18 cellular contexts compared by ENCODE assay signal in genomic region chr3:124800076-124800475, GRCh38.
DNase-seq lines count a peak whose midpoint lies in the region; ATAC-seq and TF ChIP-seq lines count a peak whose summit lies in the region.
"Had no signal": no experiment of that assay in that cellular context is flagged by ENCODE, and none has a peak within 500 bp of the region (broad histone marks: within the 10 kb centered on the region; RNA-seq: fewer than 3 reads in every experiment).

No MANE protein-coding gene starts in this region.

- H3K36me3 Mint-ChIP-seq in activated CD4-positive, alpha-beta T cell treated with anti-CD3 and anti-CD28 coated beads, Interleukin-2, amount 10 ng/mL, durations not matched to agents 24 days and 14 days (ENCODE audit: low read depth), result no peaks in the 10 kb centered on the region

- intact Hi-C loops in activated CD4-positive, alpha-beta T cell treated with anti-CD3 and anti-CD28 coated beads, Interleukin-2, amount 10 ng/mL, durations not matched to agents 24 days and 14 days (cut with micrococcal nuclease), result no loop called here

- H3K4me1 Mint-ChIP-seq in activated CD4-positive, alpha-beta T cell treated with anti-CD3 and anti-CD28 coated beads, Interleukin-2, amount 10 ng/mL, durations not matched to agents 24 days and 14 days, result no peaks in the 10 kb centered on the region
- H3K4me1 Mint-ChIP-seq: B cell had no signal

- POLR2A ChIA-PET in RWPE1 (lab: Yijun Ruan, JAX; ENCODE audit: low non-redundant PET), result no interaction called here

- CTCF ChIA-PET in RWPE1 (lab: Yijun Ruan, JAX), result no interaction called here

- H3K4me3 ChIP-seq in stomach smooth muscle (ENCODE audit: low read length in 2 of 2), result no peak overlapping the region
- H3K4me3 ChIP-seq: K562, skin epidermis had no signal

- peak overlapping the region; percentile 48 for H3K27ac ChIP-seq in RWPE1
- H3K27ac ChIP-seq in caudate nucleus (ENCODE audit: low read depth, low read length), result peak overlapping the region; percentile 24
- peak overlapping the region; percentile 37 for H3K27ac ChIP-seq in stomach smooth muscle (ENCODE audit: low read length)

- peaks cover 5% of the 10 kb centered on the region for H3K27me3 Mint-ChIP-seq in activated CD4-positive, alpha-beta T cell treated with anti-CD3 and anti-CD28 coated beads, Interleukin-2, amount 10 ng/mL, durations not matched to agents 24 days and 14 days

- no peak for TF ChIP-seq CTCF in RWPE1 (conservative IDR thresholded peaks at IDR 0.05; ENCODE audit: low read depth)

- H3K9me3 ChIP-seq in stomach smooth muscle (ENCODE audit: control insufficient read depth in 2 of 2, low read length in 2 of 2), result no peaks in the 10 kb centered on the region
- H3K9me3 ChIP-seq: Caco-2 had no signal

- peak; percentile 77 for ATAC-seq in left lobe of liver
- ATAC-seq: effector memory CD8-positive, alpha-beta T cell; HCT116 had no signal

- peaks cover 19% of the 10 kb centered on the region for H3K4me1 ChIP-seq in stomach smooth muscle (ENCODE audit: control insufficient read depth, insufficient read depth, low read length)
- H3K4me1 ChIP-seq: Caco-2 had no signal

- DNase-seq in RWPE1 (ENCODE audit: low spot score) (no peak), caudate nucleus (lab: John Stamatoyannopoulos, UW) (no peak), left lobe of liver (ENCODE audit: low spot score) (no peak), COLO829 (ENCODE audit: low spot score) (no peak), HPDE6-E6E7 (ENCODE audit: extremely low spot score) (no peak)
- no peak for DNase-seq in activated CD4-positive, alpha-beta T cell treated with anti-CD3 and anti-CD28 coated beads for 48 hours
- no peak for DNase-seq in activated CD4-positive, alpha-beta T cell treated with anti-CD3 and anti-CD28 coated beads, Interleukin-2, amount 10 ng/mL, durations not matched to agents 24 days and 14 days
- DNase-seq: Caco-2; cerebellar nuclear complex; effector memory CD8-positive, alpha-beta T cell; hippocampal formation; occipital lobe; stimulated activated CD8-positive, alpha-beta memory T cell treated with anti-CD3 and anti-CD28 coated beads, Interleukin-4, amount 100 ng/mL, for 48 hours had no signal

- H3K36me3 ChIP-seq in stomach smooth muscle (ENCODE audit: control insufficient read depth in 2 of 2, insufficient read depth in 2 of 2, low read length in 2 of 2), result peaks cover 5 to 13% of the 10 kb centered on the region in 2 donors

- no peak overlapping the region for H3K27ac Mint-ChIP-seq in activated CD4-positive, alpha-beta T cell treated with anti-CD3 and anti-CD28 coated beads, Interleukin-2, amount 10 ng/mL, durations not matched to agents 24 days and 14 days
- H3K27ac Mint-ChIP-seq: B cell; effector memory CD8-positive, alpha-beta T cell had no signal

- no peaks in the 10 kb centered on the region for H3K9me3 Mint-ChIP-seq in activated CD4-positive, alpha-beta T cell treated with anti-CD3 and anti-CD28 coated beads, Interleukin-2, amount 10 ng/mL, durations not matched to agents 24 days and 14 days
- H3K9me3 Mint-ChIP-seq: effector memory CD8-positive, alpha-beta T cell had no signal

- H3K9ac ChIP-seq in stomach smooth muscle (ENCODE audit: low read length in 2 of 2), result peak overlapping the region in 1 of 2 donors; percentile 42

- H3K27me3 ChIP-seq in stomach smooth muscle (ENCODE audit: control insufficient read depth in 1 of 2, insufficient read depth in 2 of 2, low read length in 2 of 2), result no peaks in the 10 kb centered on the region

- no peak overlapping the region for H3K4me3 Mint-ChIP-seq in activated CD4-positive, alpha-beta T cell treated with anti-CD3 and anti-CD28 coated beads, Interleukin-2, amount 10 ng/mL, durations not matched to agents 24 days and 14 days
- H3K4me3 Mint-ChIP-seq: B cell; effector memory CD8-positive, alpha-beta T cell had no signal
